23 cellular contexts compared by ENCODE assay signal in genomic region chr4:8048856-8049686, GRCh38.
DNase-seq lines count a peak whose midpoint lies in the region; ATAC-seq and TF ChIP-seq lines count a peak whose summit lies in the region.
"Had no signal": no experiment of that assay in that cellular context is flagged by ENCODE, and none has a peak within 500 bp of the region (broad histone marks: within the 10 kb centered on the region; RNA-seq: fewer than 3 reads in every experiment).

No MANE protein-coding gene starts in this region.

- H2BK12ac ChIP-seq in H9 (ENCODE audit: insufficient read length, low read depth, low read length), result peak overlapping the region; percentile 84

- no peak overlapping the region for H2BK5ac ChIP-seq in H9 (ENCODE audit: insufficient read length, low read length)
- no peak overlapping the region for H2BK5ac ChIP-seq in mesendoderm (ENCODE audit: low read length)

- no peak overlapping the region for H4K8ac ChIP-seq in H9 (replicated peaks; ENCODE audit: insufficient read length, low read depth, low read length)
- no peak overlapping the region for H4K8ac ChIP-seq in mesendoderm (ENCODE audit: low read depth, low read length)

- H3K18ac ChIP-seq in H9 (ENCODE audit: insufficient read length, low read depth, low read length) (peak overlapping the region; percentile 63), mesendoderm (ENCODE audit: low read length) (no peak overlapping the region)

- H3K14ac ChIP-seq in H9 (ENCODE audit: insufficient read depth, low read length), result peak overlapping the region; percentile 96

- H3K4me1 Mint-ChIP-seq in H9, result peaks cover 48 to 61% of the 10 kb centered on the region in 2 experiments
- H3K4me1 Mint-ChIP-seq: activated naive CD4-positive, alpha-beta T cell treated with anti-CD3 and anti-CD28 coated beads, Interleukin-2, amount 10 ng/mL, durations not matched to agents 7 days and 5 days had no signal

- H3K27ac ChIP-seq in H9 (ENCODE audit: insufficient read length, low read depth, low read length) (peak overlapping the region; percentile 14), caudate nucleus (ENCODE audit: low read depth, low read length) (peak overlapping the region; percentile 16), mesendoderm (ENCODE audit: low read depth, low read length) (no peak overlapping the region)
- H3K27ac ChIP-seq: ovary, sigmoid colon, SJSA1, stomach had no signal

- no peak overlapping the region for H2BK20ac ChIP-seq in H9 (ENCODE audit: low read depth, low read length, poor library complexity, severe bottlenecking)

- H2AFZ ChIP-seq in H9 (ENCODE audit: low read length), result no peak overlapping the region

- H3K4me1 ChIP-seq in H9 (ENCODE audit: insufficient read depth, low read length) (peaks cover 17% of the 10 kb centered on the region; the same call in 1 of the 2 replicates), mesendoderm (ENCODE audit: control insufficient read depth, low read depth, low read length) (peaks cover 2% of the 10 kb centered on the region)
- H3K4me1 ChIP-seq: SJSA1 had no signal

- no peak overlapping the region for H3K56ac ChIP-seq in H9 (ENCODE audit: insufficient read length, low read depth, low read length)
- peak overlapping the region; percentile 42 for H3K56ac ChIP-seq in mesendoderm (ENCODE audit: low read length)

- no peak for TF ChIP-seq CTCF in H9 (conservative IDR thresholded peaks at IDR 0.05)
- TF ChIP-seq CTCF in foreskin fibroblast (IDR thresholded peaks at IDR 0.05; ENCODE audit: low read depth, low read length), result no peak

- H3K9me3 Mint-ChIP-seq in H9, result peaks cover 0 to 5% of the 10 kb centered on the region in 2 experiments; a peak in 2 of 5 replicates
- H3K9me3 Mint-ChIP-seq: activated CD4-positive, alpha-beta memory T cell treated with anti-CD3 and anti-CD28 coated beads for 36 hours; activated naive CD4-positive, alpha-beta T cell treated with anti-CD3 and anti-CD28 coated beads, Interleukin-2, amount 10 ng/mL, durations not matched to agents 7 days and 5 days; effector memory CD8-positive, alpha-beta T cell had no signal

- H3K4me3 ChIP-seq in mesendoderm (ENCODE audit: low read length) (no peak overlapping the region), foreskin fibroblast (ENCODE audit: low read depth in 1 of 2, low read length in 2 of 2) (no peak overlapping the region)
- H3K4me3 ChIP-seq: ovary, sigmoid colon, SJSA1, stomach had no signal

- no peak for ATAC-seq in HG03565 (IDR thresholded peaks at IDR 0.05; ENCODE audit: unreplicated experiment)
- ATAC-seq: effector memory CD8-positive, alpha-beta T cell; PC-3; T-helper 17 cell had no signal

- H4K5ac ChIP-seq in H9 (ENCODE audit: insufficient read length, low read depth, low read length) (peak overlapping the region; percentile 22), mesendoderm (ENCODE audit: low read length) (no peak overlapping the region)

- no peak overlapping the region for H3K9ac ChIP-seq in H9 (ENCODE audit: extremely low read depth, insufficient read length, low read length)
- no peak overlapping the region for H3K9ac ChIP-seq in mesendoderm (ENCODE audit: low read length)

- H2BK15ac ChIP-seq in H9 (ENCODE audit: low read depth, low read length), result no peak overlapping the region
- H2BK15ac ChIP-seq in mesendoderm (replicated peaks; ENCODE audit: low read depth), result no peak overlapping the region

- no peaks in the 10 kb centered on the region for H3K36me3 ChIP-seq in mesendoderm (ENCODE audit: control insufficient read depth, insufficient read depth, low read length)
- H3K36me3 ChIP-seq: ovary, sigmoid colon, SJSA1 had no signal

- H3K79me1 ChIP-seq in H9 (ENCODE audit: insufficient read depth, low read depth, low read length, poor library complexity, severe bottlenecking), result no peaks in the 10 kb centered on the region
- no peaks in the 10 kb centered on the region for H3K79me1 ChIP-seq in mesendoderm (ENCODE audit: low read length)

- DNase-seq in COLO668 (lab: John Stamatoyannopoulos, UW; ENCODE audit: unreplicated experiment) (peak; percentile 63), H9 (peak; percentile 74), caudate nucleus (lab: John Stamatoyannopoulos, UW) (no peak), mesendoderm (peak; percentile 83), foreskin fibroblast (no peak), NCI-H524 treated with DMSO at 0.1 percent for 48 hours (lab: John Stamatoyannopoulos, UW) (no peak), activated gamma-delta T cell (lab: John Stamatoyannopoulos, UW) (no peak)
- DNase-seq: activated CD4-positive, alpha-beta memory T cell treated with anti-CD3 and anti-CD28 coated beads for 36 hours; activated naive CD4-positive, alpha-beta T cell treated with anti-CD3 and anti-CD28 coated beads, Interleukin-2, amount 10 ng/mL, durations not matched to agents 7 days and 5 days; aorta; effector memory CD8-positive, alpha-beta T cell; head of caudate nucleus; kidney; NCI-H1436; NCI-H524; PC-3; sigmoid colon; stimulated activated CD4-positive, alpha-beta T cell treated with anti-CD3 and anti-CD28 coated beads, Interleukin-1b, Interleukin-23, amount 100 ng/mL, for 48 hours; stomach; T-helper 17 cell had no signal

- H3K4me3 Mint-ChIP-seq in H9, result peak overlapping the region; percentile 27 to 69; a peak in 2 of 5 replicates
- H3K4me3 Mint-ChIP-seq: activated CD4-positive, alpha-beta memory T cell treated with anti-CD3 and anti-CD28 coated beads for 36 hours; activated naive CD4-positive, alpha-beta T cell treated with anti-CD3 and anti-CD28 coated beads, Interleukin-2, amount 10 ng/mL, durations not matched to agents 7 days and 5 days; effector memory CD8-positive, alpha-beta T cell; T-helper 17 cell had no signal

- H3K4me2 ChIP-seq in H9 (ENCODE audit: insufficient read depth, insufficient read length, low read length) (no peak overlapping the region), mesendoderm (ENCODE audit: low read length) (no peak overlapping the region)

- H2BK120ac ChIP-seq in H9 (ENCODE audit: low read depth, low read length, poor library complexity, severe bottlenecking) (peak overlapping the region; percentile 88), mesendoderm (ENCODE audit: low read depth, low read length) (no peak overlapping the region)

- no peak overlapping the region for H3K23ac ChIP-seq in H9 (ENCODE audit: insufficient read length, low read depth, low read length)
- no peak overlapping the region for H3K23ac ChIP-seq in mesendoderm (ENCODE audit: low read length)

- H3K4ac ChIP-seq in H9 (ENCODE audit: low read depth, low read length), result peak overlapping the region; percentile 89
- no peak overlapping the region for H3K4ac ChIP-seq in mesendoderm (ENCODE audit: low read depth, low read length)

- no peaks in the 10 kb centered on the region for H4K20me1 ChIP-seq in H9 (ENCODE audit: control insufficient read depth, insufficient read depth, insufficient read length)

- H3K79me2 ChIP-seq in H9 (ENCODE audit: insufficient read depth, low read length) (no peaks in the 10 kb centered on the region), mesendoderm (ENCODE audit: control insufficient read depth, insufficient read depth, low read length) (no peaks in the 10 kb centered on the region)

- H4K91ac ChIP-seq in H9 (ENCODE audit: insufficient read length, low read depth, low read length), result peak overlapping the region; percentile 100

- peak overlapping the region; percentile 57 for H3T11ph ChIP-seq in H9 (ENCODE audit: low read length)

- H3K27ac Mint-ChIP-seq in H9, result peak overlapping the region; percentile 95 to 100 (median 97); a peak in 6 of 7 replicates
- H3K27ac Mint-ChIP-seq: activated CD4-positive, alpha-beta memory T cell treated with anti-CD3 and anti-CD28 coated beads for 36 hours; activated naive CD4-positive, alpha-beta T cell treated with anti-CD3 and anti-CD28 coated beads, Interleukin-2, amount 10 ng/mL, durations not matched to agents 7 days and 5 days; T-helper 17 cell had no signal

- H2AK5ac ChIP-seq in H9 (ENCODE audit: insufficient read length, low read length) (peak overlapping the region; percentile 94), mesendoderm (ENCODE audit: low read length) (no peak overlapping the region)

- H3K23me2 ChIP-seq in H9 (ENCODE audit: insufficient read length, low read depth, low read length, poor library complexity, severe bottlenecking), result no peaks in the 10 kb centered on the region

- H3K27me3 ChIP-seq in H9 (ENCODE audit: insufficient read depth, low read length) (no peaks in the 10 kb centered on the region), mesendoderm (ENCODE audit: insufficient read depth, low read length, poor library complexity) (no peaks in the 10 kb centered on the region)
- H3K27me3 ChIP-seq: ovary, sigmoid colon, stomach had no signal

- H3K27me3 Mint-ChIP-seq in H9 (ENCODE audit: low read depth), result peaks cover 3% of the 10 kb centered on the region; the same call in 1 of the 2 replicates
- H3K27me3 Mint-ChIP-seq: activated CD4-positive, alpha-beta memory T cell treated with anti-CD3 and anti-CD28 coated beads for 36 hours had no signal

- peaks cover 0 to 5% (median 0%) of the 10 kb centered on the region in 3 experiments; a peak in 2 of 7 replicates for H3K36me3 Mint-ChIP-seq in H9 (ENCODE audit: insufficient read depth in 1 of 3, low read depth in 3 of 3)
- H3K36me3 Mint-ChIP-seq: activated CD4-positive, alpha-beta memory T cell treated with anti-CD3 and anti-CD28 coated beads for 36 hours; activated naive CD4-positive, alpha-beta T cell treated with anti-CD3 and anti-CD28 coated beads, Interleukin-2, amount 10 ng/mL, durations not matched to agents 7 days and 5 days had no signal

- no CpG with 5 or more reads among the region's 18 CpGs for WGBS in H9 (ENCODE audit: extremely low coverage, insufficient read length, low lambda C conversion rate)
- no CpG with 5 or more reads among the region's 18 CpGs for WGBS in mesendoderm (ENCODE audit: extremely low coverage, insufficient coverage, low lambda C conversion rate)

- no peaks in the 10 kb centered on the region for H3K9me3 ChIP-seq in H9 (ENCODE audit: control insufficient read depth, low read depth, low read length)
- H3K9me3 ChIP-seq: ovary, sigmoid colon had no signal

Comparison
In these comparisons a context has a peak if more than half of its experiments do, and no peak if none do; other contexts are left out.
1. DNase-seq: peak in COLO668 (single experiment), H9 (single experiment) and mesendoderm (single experiment); none in caudate nucleus (0 of 61), foreskin fibroblast (0 of 2), NCI-H524 treated with DMSO at 0.1 percent for 48 hours (single experiment) and activated gamma-delta T cell (single experiment).